In genomic region chr2:189522435-189523151, GRCh38 we compare ENCODE assay signal across 11 cellular contexts. TPM values are rescaled to one million over a fixed set of nuclear protein-coding genes. Genes with fewer than 3 reads are reported as not detected.
DNase-seq lines count a peak whose midpoint lies in the region; ATAC-seq and TF ChIP-seq lines count a peak whose summit lies in the region.
"Had no signal": no experiment of that assay in that cellular context is flagged by ENCODE, and none has a peak within 500 bp of the region (broad histone marks: within the 10 kb centered on the region; RNA-seq: fewer than 3 reads in every experiment).

No MANE protein-coding gene starts in this region.

- no peak for TF ChIP-seq POLR2A in uterus (IDR thresholded peaks at IDR 0.05)

- peak overlapping the region; percentile 77 to 98 for H3K27ac ChIP-seq in uterus
- H3K27ac ChIP-seq: foreskin keratinocyte had no signal

- no peak for ATAC-seq in HG03439 (IDR thresholded peaks at IDR 0.05; ENCODE audit: unreplicated experiment)
- ATAC-seq: foreskin keratinocyte had no signal

- H3K9ac ChIP-seq in mucosa of stomach (ENCODE audit: low read length): peak overlapping the region; percentile 14

- DNase-seq in NOMO-1 treated with DMSO at 0.1 percent for 48 hours (lab: John Stamatoyannopoulos, UW; ENCODE audit: unreplicated experiment) (peak; percentile 37), NOMO-1 treated with dmso at 0.1 percent for 144 hours (lab: John Stamatoyannopoulos, UW; ENCODE audit: unreplicated experiment) (no peak), fibroblast of peridontal ligament (ENCODE audit: extremely low read depth) (peak; percentile 44), uterus (no peak), HuH-7 (ENCODE audit: low spot score) (no peak), DMS79 (lab: John Stamatoyannopoulos, UW) (no peak)
- DNase-seq: foreskin keratinocyte, mammary epithelial cell had no signal

- H3K36me3 ChIP-seq in mucosa of stomach (ENCODE audit: control insufficient read depth, insufficient read depth, low read length) (no peaks in the 10 kb centered on the region), uterus (no peaks in the 10 kb centered on the region)

- intact Hi-C loops in uterus (cut with DNase I; ENCODE audit: low total_unique reads): no loop called here

- H3K4me3 ChIP-seq in mucosa of stomach (ENCODE audit: low read length) (no peak overlapping the region), uterus (no peak overlapping the region)
- H3K4me3 ChIP-seq: skin epidermis had no signal

- H3K27me3 ChIP-seq in mucosa of stomach (ENCODE audit: control insufficient read depth, insufficient read depth, low read length): no peaks in the 10 kb centered on the region
- H3K27me3 ChIP-seq in uterus: no peaks in the 10 kb centered on the region
- H3K27me3 ChIP-seq: foreskin keratinocyte had no signal

- H3K4me1 ChIP-seq in mucosa of stomach (ENCODE audit: control insufficient read depth, insufficient read depth, low read length) (peaks cover 38% of the 10 kb centered on the region), uterus (peaks cover 3 to 16% of the 10 kb centered on the region in 2 donors)
- H3K4me1 ChIP-seq: foreskin keratinocyte had no signal

- H3K9me3 ChIP-seq in mucosa of stomach (ENCODE audit: control insufficient read depth, low read length) (no peaks in the 10 kb centered on the region), uterus (no peaks in the 10 kb centered on the region)

- no peak for TF ChIP-seq CTCF in uterus (IDR thresholded peaks at IDR 0.05)

RNA-seq across cellular contexts. Expression of gene SLC40A1, which starts 58.0 kb away (rescaled TPM):
- 100 to 1,000 TPM in 3 of 4 donors, 10 to 100 TPM in 1; 87.1 to 252 (median 176) TPM for total RNA-seq in uterus

Comparison
In these comparisons a context has a peak if more than half of its experiments do, and no peak if none do; other contexts are left out.
1. DNase-seq: peak in NOMO-1 treated with DMSO at 0.1 percent for 48 hours (single experiment) and fibroblast of peridontal ligament (single experiment); none in NOMO-1 treated with dmso at 0.1 percent for 144 hours (single experiment), uterus (0 of 2), HuH-7 (single experiment) and DMS79 (single experiment).